12 cellular contexts compared by ENCODE assay signal in the genomic region with DNA sequence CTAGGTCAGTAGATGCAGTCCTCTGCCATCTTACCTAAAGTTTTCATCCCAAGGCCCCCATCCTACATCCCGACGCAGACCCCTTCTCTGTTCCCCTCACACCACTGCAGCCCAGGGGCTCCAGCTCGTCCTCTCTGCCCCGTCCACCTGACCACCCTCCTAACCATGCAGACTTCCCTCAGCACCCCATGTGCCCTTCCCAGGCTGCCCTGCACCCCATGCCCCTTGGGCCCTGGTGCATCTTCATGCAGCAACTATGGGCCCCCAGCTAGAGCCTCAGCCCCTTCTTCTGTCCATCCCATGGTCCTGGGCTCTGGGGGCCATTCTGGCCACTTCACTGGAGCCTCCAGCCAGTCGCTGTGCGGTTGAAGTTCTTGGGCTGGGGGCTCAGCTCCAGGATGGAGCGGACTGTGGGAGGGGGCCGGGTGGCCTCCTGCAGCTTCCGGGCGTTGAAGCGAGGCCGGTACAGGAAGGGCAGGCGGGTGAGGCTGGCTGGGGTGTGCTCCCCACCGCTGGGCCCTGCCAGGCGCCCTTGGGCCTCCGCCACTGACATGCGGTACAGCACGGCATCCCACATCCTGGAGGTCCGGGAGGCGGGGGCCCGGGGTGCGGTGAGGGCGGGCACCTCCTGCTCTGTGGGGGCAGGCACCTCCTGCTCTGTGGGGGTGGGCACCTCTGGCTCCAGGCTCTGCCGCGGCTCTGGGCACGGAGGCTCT. TPM values are rescaled to one million over a fixed set of nuclear protein-coding genes. Genes with fewer than 3 reads are reported as not detected.
DNase-seq lines count a peak whose midpoint lies in the region; ATAC-seq, FAIRE-seq and TF ChIP-seq lines count a peak whose summit lies in the region.
"Had no signal": no experiment of that assay in that cellular context is flagged by ENCODE, and none has a peak within 500 bp of the region (broad histone marks: within the 10 kb centered on the region; RNA-seq: fewer than 3 reads in every experiment).

No MANE protein-coding gene starts in this region.

- H3K4me3 Mint-ChIP-seq in CD4-positive, alpha-beta memory T cell: peak overlapping the region; percentile 14 to 84 (median 70)
- peak overlapping the region; percentile 20 for H3K4me3 Mint-ChIP-seq in activated CD4-positive, alpha-beta memory T cell treated with anti-CD3 and anti-CD28 coated beads for 36 hours

- no peak overlapping the region for H2AFZ ChIP-seq in H1 (ENCODE audit: low read length)

- H3K14ac ChIP-seq in H1 (ENCODE audit: insufficient read length): no peak overlapping the region

- no peak overlapping the region for H3K9ac ChIP-seq in H1 (replicated peaks in 1 of 4; ENCODE audit: extremely low read depth in 1 of 4, low read depth in 3 of 4, low read length in 3 of 4)

- H3K4me3 ChIP-seq in CD4-positive, alpha-beta memory T cell (ENCODE audit: low read length in 2 of 2): peak overlapping the region in 1 of 2 donors; percentile 39
- H3K4me3 ChIP-seq in H1 (ENCODE audit: extremely low read depth in 1 of 4, insufficient read depth in 2 of 4, low read depth in 3 of 4, low read length in 4 of 4): no peak overlapping the region

- H3K79me1 ChIP-seq in H1 (ENCODE audit: low read depth, low read length): no peaks in the 10 kb centered on the region

- DNase-seq in CD4-positive, alpha-beta memory T cell: peak; percentile 83 to 85 (median 84)
- peak; percentile 84 for DNase-seq in activated CD4-positive, alpha-beta memory T cell treated with anti-CD3 and anti-CD28 coated beads for 36 hours
- DNase-seq in H1 (ENCODE audit: low read depth in 1 of 2, low spot score in 2 of 2): no peak
- peak; percentile 47 to 64 for DNase-seq in stimulated activated CD4-positive, alpha-beta T cell treated with anti-CD3 and anti-CD28 coated beads, Interleukin-2, amount 100 ng/mL, for 48 hours
- no peak for DNase-seq in NCI-H187 (lab: John Stamatoyannopoulos, UW)
- DNase-seq: brain microvascular endothelial cell, Caco-2, NCI-H2081 had no signal

- H3K56ac ChIP-seq in H1 (replicated peaks; ENCODE audit: insufficient read length, low read depth, low read length): no peak overlapping the region

- H2BK120ac ChIP-seq in H1 (replicated peaks; ENCODE audit: low read depth, low read length): no peak overlapping the region

- H3K36me3 Mint-ChIP-seq in CD4-positive, alpha-beta memory T cell: peaks cover 4 to 13% of the 10 kb centered on the region in 2 donors
- peaks cover 7% of the 10 kb centered on the region for H3K36me3 Mint-ChIP-seq in activated CD4-positive, alpha-beta memory T cell treated with anti-CD3 and anti-CD28 coated beads for 36 hours

- H3K4me1 Mint-ChIP-seq in CD4-positive, alpha-beta memory T cell: peaks cover 23 to 44% (median 32%) of the 10 kb centered on the region in 4 donors
- H3K4me1 Mint-ChIP-seq in activated CD4-positive, alpha-beta memory T cell treated with anti-CD3 and anti-CD28 coated beads for 36 hours (ENCODE audit: low read depth): peaks cover 22% of the 10 kb centered on the region

- no peak for ATAC-seq in GM18519 (IDR thresholded peaks at IDR 0.05; ENCODE audit: low FRiP score, unreplicated experiment)
- no peak for ATAC-seq in GM18867 (IDR thresholded peaks at IDR 0.05; ENCODE audit: unreplicated experiment)
- no peak for ATAC-seq in GM18498 (IDR thresholded peaks at IDR 0.05; ENCODE audit: unreplicated experiment)

- H2BK12ac ChIP-seq in H1 (ENCODE audit: low read depth, low read length): no peak overlapping the region

- H3K9me3 Mint-ChIP-seq in CD4-positive, alpha-beta memory T cell: peaks cover 0 to 3% (median 0%) of the 10 kb centered on the region in 8 donors
- H3K9me3 Mint-ChIP-seq in activated CD4-positive, alpha-beta memory T cell treated with anti-CD3 and anti-CD28 coated beads for 36 hours: no peaks in the 10 kb centered on the region

- H3K27me3 Mint-ChIP-seq in CD4-positive, alpha-beta memory T cell: no peaks in the 10 kb centered on the region
- H3K27me3 Mint-ChIP-seq in activated CD4-positive, alpha-beta memory T cell treated with anti-CD3 and anti-CD28 coated beads for 36 hours: no peaks in the 10 kb centered on the region

- H4K5ac ChIP-seq in H1 (ENCODE audit: insufficient read length, low read depth, low read length): no peak overlapping the region

- no peak for TF ChIP-seq CTCF in H1 (IDR thresholded peaks at IDR 0.05; ENCODE audit: control extremely low read depth in 1 of 3, insufficient read depth in 1 of 3, low read depth in 1 of 3, low read length in 3 of 3)

- FAIRE-seq in H1 (lab: Jason Lieb, UNC): no peak
- FAIRE-seq: islet of Langerhans had no signal

- no peaks in the 10 kb centered on the region for H3K79me2 ChIP-seq in H1 (ENCODE audit: control insufficient read depth in 1 of 2, insufficient read depth in 2 of 2, low read length in 2 of 2)

- no peak overlapping the region for H2BK15ac ChIP-seq in H1 (ENCODE audit: low read length)

- no peak overlapping the region for H2BK5ac ChIP-seq in H1 (ENCODE audit: low read depth, low read length)

- H3K4me2 ChIP-seq in H1 (ENCODE audit: insufficient read depth in 1 of 2, low read depth in 2 of 2, low read length in 2 of 2): no peak overlapping the region

- H3K27ac Mint-ChIP-seq in CD4-positive, alpha-beta memory T cell: peak overlapping the region; percentile 77 to 94 (median 88)
- H3K27ac Mint-ChIP-seq in activated CD4-positive, alpha-beta memory T cell treated with anti-CD3 and anti-CD28 coated beads for 36 hours: peak overlapping the region; percentile 53

- H4K20me1 ChIP-seq in H1 (replicated peaks in 1 of 2; ENCODE audit: control insufficient read depth in 1 of 2, insufficient read depth in 2 of 2, low read length in 2 of 2): peaks cover 0 to 4% of the 10 kb centered on the region in 2 experiments

- WGBS in H1 (ENCODE audit: extremely low coverage in 1 of 2, insufficient coverage in 1 of 2, insufficient read length in 1 of 2, insufficient replicate concordance in 2 of 2, low coverage in 1 of 2, low lambda C conversion rate in 2 of 2, missing lambda C conversion rate in 1 of 2), 2 experiments: 88% methylated on average over 20 of the region's 26 CpGs; no CpG with 5 or more reads in 1 of the 2 experiments

- no peak overlapping the region for H3K23ac ChIP-seq in H1 (ENCODE audit: insufficient read length)

- H3K36me3 ChIP-seq in CD4-positive, alpha-beta memory T cell (ENCODE audit: insufficient read depth, low read length): peaks cover 34% of the 10 kb centered on the region
- H3K36me3 ChIP-seq in H1 (ENCODE audit: control insufficient read depth in 2 of 4, insufficient read depth in 4 of 4, low read length in 3 of 4): no peaks in the 10 kb centered on the region
- H3K36me3 ChIP-seq: brain microvascular endothelial cell had no signal

- H3K4me1 ChIP-seq in CD4-positive, alpha-beta memory T cell (ENCODE audit: insufficient read depth, low read length): peaks cover 47% of the 10 kb centered on the region
- H3K4me1 ChIP-seq in H1 (replicated peaks in 1 of 4; ENCODE audit: control insufficient read depth in 3 of 4, insufficient read depth in 4 of 4, low read length in 3 of 4): no peaks in the 10 kb centered on the region
- H3K4me1 ChIP-seq: Caco-2 had no signal

- no peak for TF ChIP-seq EP300 in H1 (IDR thresholded peaks at IDR 0.05; ENCODE audit: borderline replicate concordance in 1 of 2, low read depth in 2 of 2, low read length in 2 of 2)

- peaks cover 31% of the 10 kb centered on the region; the same call in 1 of the 2 replicates for H3K23me2 ChIP-seq in H1 (ENCODE audit: low read depth, low read length)

- no peak overlapping the region for H4K91ac ChIP-seq in H1 (replicated peaks; ENCODE audit: insufficient read length, low read length)

- intact Hi-C loops in CD4-positive, alpha-beta memory T cell (cut with micrococcal nuclease): loop anchor here (1.0 to 10.0 kb wide), 2 partner anchors 38 to 194 kb away; a partner anchor contains a TSS
- intact Hi-C loops in activated CD4-positive, alpha-beta memory T cell treated with anti-CD3 and anti-CD28 coated beads for 36 hours (cut with micrococcal nuclease): loop anchor here (2.0 kb wide), 1 partner anchor 44 kb away; no protein-coding TSS in a partner anchor

- no peaks in the 10 kb centered on the region for H3K9me3 ChIP-seq in CD4-positive, alpha-beta memory T cell (ENCODE audit: control insufficient read depth in 1 of 2, low read length in 2 of 2)
- H3K9me3 ChIP-seq in H1 (ENCODE audit: insufficient read depth in 2 of 2, low read depth in 1 of 2, low read length in 1 of 2): no peaks in the 10 kb centered on the region
- H3K9me3 ChIP-seq: Caco-2 had no signal

- no peak for TF ChIP-seq RAD21 in H1 (IDR thresholded peaks at IDR 0.05 in 1 of 2, conservative IDR thresholded peaks at IDR 0.05 in 1 of 2; ENCODE audit: low read depth in 2 of 2, low read length in 2 of 2)

- TF ChIP-seq POLR2A in H1 (IDR thresholded peaks at IDR 0.05; ENCODE audit: control extremely low read depth in 1 of 2, low read depth in 2 of 2, low read length in 2 of 2): no peak

- H3K4ac ChIP-seq in H1 (replicated peaks; ENCODE audit: insufficient read length, low read depth, low read length): no peak overlapping the region

- peak overlapping the region; percentile 68 for H4K8ac ChIP-seq in H1 (ENCODE audit: extremely low read depth, insufficient read depth, low read length)

- CTCF ChIA-PET in CD4-positive, alpha-beta memory T cell (lab: Charles Lee; ENCODE audit: partially characterized antibody): interaction anchor here (1.0 to 1.7 kb wide), 2 partner anchors 33 to 36 kb away, joined by 3 to 4 read pairs; a partner anchor contains a TSS
- CTCF ChIA-PET in activated CD4-positive, alpha-beta memory T cell treated with anti-CD3 and anti-CD28 coated beads for 36 hours (lab: Charles Lee): interaction anchor here (1.0 to 1.4 kb wide), 2 partner anchors 13 to 195 kb away, joined by 5 to 6 read pairs; no protein-coding TSS in a partner anchor
- CTCF ChIA-PET in H1 (lab: Charles Lee; ENCODE audit: partially characterized antibody): interaction anchor here (0.7 to 4.0 kb wide), 11 partner anchors 13 to 267 kb away, joined by 3 to 39 read pairs (median 4); no protein-coding TSS in a partner anchor

- peak overlapping the region; percentile 53 for H3K27ac ChIP-seq in CD4-positive, alpha-beta memory T cell (ENCODE audit: low read depth, low read length)
- no peak overlapping the region for H3K27ac ChIP-seq in H1 (ENCODE audit: low read depth, low read length)
- H3K27ac ChIP-seq: brain microvascular endothelial cell had no signal

- POLR2A ChIA-PET in CD4-positive, alpha-beta memory T cell (lab: Charles Lee; ENCODE audit: partially characterized antibody): interaction anchor here (0.6 to 5.7 kb wide), 11 partner anchors 8 to 263 kb away, joined by 3 to 116 read pairs (median 8); a partner anchor contains a TSS
- POLR2A ChIA-PET in activated CD4-positive, alpha-beta memory T cell treated with anti-CD3 and anti-CD28 coated beads for 36 hours (lab: Charles Lee): interaction anchor here (0.8 to 1.0 kb wide), 3 partner anchors 28 to 36 kb away, joined by 3 to 4 read pairs (median 3); a partner anchor contains a TSS
- POLR2A ChIA-PET in H1 (lab: Charles Lee; ENCODE audit: partially characterized antibody): no interaction called here

- H3K18ac ChIP-seq in H1 (ENCODE audit: extremely low read depth, low read length): no peak overlapping the region

- no peak overlapping the region for H2AK5ac ChIP-seq in H1 (ENCODE audit: low read depth, low read length)

- no peaks in the 10 kb centered on the region for H3K27me3 ChIP-seq in CD4-positive, alpha-beta memory T cell (ENCODE audit: insufficient read depth, low read length)
- no peaks in the 10 kb centered on the region; a peak in 1 of 7 replicates for H3K27me3 ChIP-seq in H1 (replicated peaks in 1 of 4; ENCODE audit: control insufficient read depth in 3 of 4, extremely low read depth in 1 of 4, insufficient read depth in 3 of 4, low read length in 3 of 4)
- H3K27me3 ChIP-seq: brain microvascular endothelial cell had no signal

- H2BK20ac ChIP-seq in H1 (ENCODE audit: low read length): no peak overlapping the region

RNA-seq across cellular contexts. Expression of a gene that starts 2.7 kb away (rescaled TPM):
- not detected for total RNA-seq in CD4-positive, alpha-beta memory T cell
- polyA plus RNA-seq in CD4-positive, alpha-beta memory T cell: under 1 TPM in 1 of 2 donors, not detected in 1; 0.18 TPM
- total RNA-seq in activated CD4-positive, alpha-beta memory T cell treated with anti-CD3 and anti-CD28 coated beads for 36 hours: under 1 TPM in 1 of 2 experiments, not detected in 1; 0.07 TPM
- total RNA-seq in H1 (2021; fragmentation: NEBNext Ultra II Directional; extraction: Animal tissue kit (Norgen Biotek cat#: 25700)): not detected in 2 replicates
- 0.02 and 0.08 TPM in 2 replicates for polyA plus RNA-seq in H1 (2011; rRNA removed)
- 0.03 TPM for polyA plus RNA-seq in H1 (2011; cell fraction: cytosol; rRNA removed)
- 0.04 TPM for polyA plus RNA-seq in H1 (2011; cell fraction: nucleus; rRNA removed)
- 0.06 TPM in 1 of 4 replicates, not detected in the others for polyA plus RNA-seq in H1 (2012, experiment 1 of 2)
- polyA plus RNA-seq in H1 (2012, experiment 2 of 2): not detected
- 0.02 TPM for polyA plus RNA-seq in H1 (2013, experiment 1 of 2)
- polyA plus RNA-seq in H1 (2013, experiment 2 of 2): 0.02 TPM
- not detected in 2 replicates for polyA minus RNA-seq in H1 (2011; rRNA and poly(A)+ RNA removed)
- not detected for polyA minus RNA-seq in H1 (2011; cell fraction: cytosol; rRNA and poly(A)+ RNA removed)
- polyA minus RNA-seq in H1 (2011; cell fraction: nucleus; rRNA and poly(A)+ RNA removed): not detected
- total RNA-seq: Caco-2 had no signal

RNA-seq across cellular contexts. Expression of a gene that starts 30.5 kb away (rescaled TPM):
- 10 to 100 TPM in 1 of 2 experiments, 1 to 10 TPM in 1; 9.3 to 10.5 TPM for total RNA-seq in CD4-positive, alpha-beta memory T cell
- not detected for polyA plus RNA-seq in CD4-positive, alpha-beta memory T cell
- 1 to 10 TPM; 6.0 to 6.8 TPM for total RNA-seq in activated CD4-positive, alpha-beta memory T cell treated with anti-CD3 and anti-CD28 coated beads for 36 hours
- not detected in 2 replicates for total RNA-seq in H1 (2021; fragmentation: NEBNext Ultra II Directional; extraction: Animal tissue kit (Norgen Biotek cat#: 25700))
- not detected in 2 replicates for polyA plus RNA-seq in H1 (2011; rRNA removed)
- not detected for polyA plus RNA-seq in H1 (2011; cell fraction: cytosol; rRNA removed)
- polyA plus RNA-seq in H1 (2011; cell fraction: nucleus; rRNA removed): not detected
- polyA plus RNA-seq in H1 (2012, experiment 1 of 2): not detected in 4 replicates
- not detected for polyA plus RNA-seq in H1 (2012, experiment 2 of 2)
- 0.14 TPM for polyA plus RNA-seq in H1 (2013, experiment 1 of 2)
- polyA plus RNA-seq in H1 (2013, experiment 2 of 2): not detected
- not detected in 2 replicates for polyA minus RNA-seq in H1 (2011; rRNA and poly(A)+ RNA removed)
- polyA minus RNA-seq in H1 (2011; cell fraction: cytosol; rRNA and poly(A)+ RNA removed): not detected
- not detected for polyA minus RNA-seq in H1 (2011; cell fraction: nucleus; rRNA and poly(A)+ RNA removed)

RNA-seq across cellular contexts. Expression of a gene that starts 36.1 kb away (rescaled TPM):
- 100 to 1,000 TPM; 324 to 327 TPM for total RNA-seq in CD4-positive, alpha-beta memory T cell
- 100 to 1,000 TPM; 253 to 435 TPM for polyA plus RNA-seq in CD4-positive, alpha-beta memory T cell
- 100 to 1,000 TPM; 179 to 181 TPM for total RNA-seq in activated CD4-positive, alpha-beta memory T cell treated with anti-CD3 and anti-CD28 coated beads for 36 hours
- total RNA-seq in H1 (2021; fragmentation: NEBNext Ultra II Directional; extraction: Animal tissue kit (Norgen Biotek cat#: 25700)): not detected in 2 replicates
- polyA plus RNA-seq in H1 (2011; rRNA removed): 0.03 TPM in 1 of 2 replicates, not detected in the other
- polyA plus RNA-seq in H1 (2011; cell fraction: cytosol; rRNA removed): not detected
- not detected for polyA plus RNA-seq in H1 (2011; cell fraction: nucleus; rRNA removed)
- polyA plus RNA-seq in H1 (2012, experiment 1 of 2): 0.11 TPM in 1 of 4 replicates, not detected in the others
- not detected for polyA plus RNA-seq in H1 (2012, experiment 2 of 2)
- polyA plus RNA-seq in H1 (2013, experiment 1 of 2): 0.16 TPM
- polyA plus RNA-seq in H1 (2013, experiment 2 of 2): 0.07 TPM
- not detected in 2 replicates for polyA minus RNA-seq in H1 (2011; rRNA and poly(A)+ RNA removed)
- not detected for polyA minus RNA-seq in H1 (2011; cell fraction: cytosol; rRNA and poly(A)+ RNA removed)
- not detected for polyA minus RNA-seq in H1 (2011; cell fraction: nucleus; rRNA and poly(A)+ RNA removed)
- total RNA-seq: Caco-2 had no signal

RNA-seq across cellular contexts. Expression of a gene that starts 50.2 kb away (rescaled TPM):
- total RNA-seq in CD4-positive, alpha-beta memory T cell: not detected
- not detected for polyA plus RNA-seq in CD4-positive, alpha-beta memory T cell
- total RNA-seq in activated CD4-positive, alpha-beta memory T cell treated with anti-CD3 and anti-CD28 coated beads for 36 hours: not detected
- total RNA-seq in H1 (2021; fragmentation: NEBNext Ultra II Directional; extraction: Animal tissue kit (Norgen Biotek cat#: 25700)): not detected in 2 replicates
- 0.39 TPM in 1 of 2 replicates, not detected in the other for polyA plus RNA-seq in H1 (2011; rRNA removed)
- not detected for polyA plus RNA-seq in H1 (2011; cell fraction: cytosol; rRNA removed)
- polyA plus RNA-seq in H1 (2011; cell fraction: nucleus; rRNA removed): 0.33 TPM
- 0.41 TPM in 1 of 4 replicates, not detected in the others for polyA plus RNA-seq in H1 (2012, experiment 1 of 2)
- polyA plus RNA-seq in H1 (2012, experiment 2 of 2): not detected
- polyA plus RNA-seq in H1 (2013, experiment 1 of 2): 0.12 TPM
- not detected for polyA plus RNA-seq in H1 (2013, experiment 2 of 2)
- not detected in 2 replicates for polyA minus RNA-seq in H1 (2011; rRNA and poly(A)+ RNA removed)
- polyA minus RNA-seq in H1 (2011; cell fraction: cytosol; rRNA and poly(A)+ RNA removed): not detected
- polyA minus RNA-seq in H1 (2011; cell fraction: nucleus; rRNA and poly(A)+ RNA removed): not detected

RNA-seq across cellular contexts. Expression of a gene that starts 54.2 kb away (rescaled TPM):
- total RNA-seq in CD4-positive, alpha-beta memory T cell: not detected
- not detected for polyA plus RNA-seq in CD4-positive, alpha-beta memory T cell
- total RNA-seq in activated CD4-positive, alpha-beta memory T cell treated with anti-CD3 and anti-CD28 coated beads for 36 hours: not detected
- total RNA-seq in H1 (2021; fragmentation: NEBNext Ultra II Directional; extraction: Animal tissue kit (Norgen Biotek cat#: 25700)): not detected in 2 replicates
- polyA plus RNA-seq in H1 (2011; rRNA removed): not detected in 2 replicates
- not detected for polyA plus RNA-seq in H1 (2011; cell fraction: cytosol; rRNA removed)
- polyA plus RNA-seq in H1 (2011; cell fraction: nucleus; rRNA removed): 0.27 TPM
- not detected in 4 replicates for polyA plus RNA-seq in H1 (2012, experiment 1 of 2)
- not detected for polyA plus RNA-seq in H1 (2012, experiment 2 of 2)
- not detected for polyA plus RNA-seq in H1 (2013, experiment 1 of 2)
- polyA plus RNA-seq in H1 (2013, experiment 2 of 2): 0.04 TPM
- not detected in 2 replicates for polyA minus RNA-seq in H1 (2011; rRNA and poly(A)+ RNA removed)
- not detected for polyA minus RNA-seq in H1 (2011; cell fraction: cytosol; rRNA and poly(A)+ RNA removed)
- not detected for polyA minus RNA-seq in H1 (2011; cell fraction: nucleus; rRNA and poly(A)+ RNA removed)

Comparison
In these comparisons a context has a peak if more than half of its experiments do, and no peak if none do; other contexts are left out.
1. DNase-seq: peak in CD4-positive, alpha-beta memory T cell (5 of 5), activated CD4-positive, alpha-beta memory T cell treated with anti-CD3 and anti-CD28 coated beads for 36 hours (single experiment) and stimulated activated CD4-positive, alpha-beta T cell treated with anti-CD3 and anti-CD28 coated beads, Interleukin-2, amount 100 ng/mL, for 48 hours (2 of 2); none in H1 (0 of 2) and NCI-H187 (0 of 2).
2. RNA of a gene that starts 36.1 kb away (total RNA-seq): 324 to 327 TPM in CD4-positive, alpha-beta memory T cell and 179 to 181 TPM in activated CD4-positive, alpha-beta memory T cell treated with anti-CD3 and anti-CD28 coated beads for 36 hours; not detected in H1; every median in the first group is over 10 times any median in the second.